22 cellular contexts compared by ENCODE assay signal in genomic region chr5:115930630-115931337, GRCh38. TPM values are rescaled to one million over a fixed set of nuclear protein-coding genes. Genes with fewer than 3 reads are reported as not detected.
"Had no signal": no experiment of that assay in that cellular context is flagged by ENCODE, and none has a peak within 500 bp of the region (broad histone marks: within the 10 kb centered on the region; RNA-seq: fewer than 3 reads in every experiment).

No MANE protein-coding gene starts in this region.

- FAIRE-seq: keratinocyte, pancreas had no signal

- H3K27me3 Mint-ChIP-seq: activated naive CD4-positive, alpha-beta T cell treated with anti-CD3 and anti-CD28 coated beads, Interleukin-2, amount 10 ng/mL, durations not matched to agents 7 days and 5 days; brain; stimulated activated naive CD8-positive, alpha-beta T cell treated with anti-CD3 and anti-CD28 coated beads, Interleukin-15, Interleukin-2, amounts not matched to agents 100 ng/mL and 50 ng/mL, for 24 hours had no signal

- H3K4me3 ChIP-seq: heart right ventricle, mucosa of descending colon, pancreas, psoas muscle, thyroid gland had no signal

- H3K4me1 ChIP-seq: heart right ventricle, pancreas, psoas muscle, thyroid gland had no signal

- H3K4me3 Mint-ChIP-seq: activated naive CD4-positive, alpha-beta T cell treated with anti-CD3 and anti-CD28 coated beads, Interleukin-2, amount 10 ng/mL, durations not matched to agents 7 days and 5 days; activated T-cell treated with anti-CD3 and anti-CD28 coated beads, Interleukin-2, amount 50 U/mL, for 4 hours; brain; nephron progenitor cell; stimulated activated naive CD8-positive, alpha-beta T cell treated with anti-CD3 and anti-CD28 coated beads, Interleukin-15, Interleukin-2, amounts not matched to agents 100 ng/mL and 50 ng/mL, for 24 hours had no signal

- DNase-seq: activated CD4-positive, alpha-beta T cell treated with anti-CD3 and anti-CD28 coated beads, Interleukin-2, amount 50 U/mL, for 1 hour; activated CD4-positive, CD25-positive, alpha-beta regulatory T cell treated with anti-CD3 and anti-CD28 coated beads, Interleukin-2, amount 50 U/mL, for 72 hours; activated CD8-positive, alpha-beta memory T cell treated with anti-CD3 and anti-CD28 coated beads for 24 hours; activated CD8-positive, alpha-beta memory T cell treated with anti-CD3 and anti-CD28 coated beads, Interleukin-2, amount 50 U/mL, for 4 hours; activated naive CD4-positive, alpha-beta T cell treated with anti-CD3 and anti-CD28 coated beads, Interleukin-2, amount 10 ng/mL, durations not matched to agents 7 days and 5 days; activated T-cell treated with anti-CD3 and anti-CD28 coated beads, Interleukin-2, amount 50 U/mL, for 4 hours; foreskin fibroblast; heart right ventricle; left colon; mesenchymal stem cell; mucosa of descending colon; nephron progenitor cell; pancreas; psoas muscle; right cardiac atrium; stimulated activated CD4-positive, alpha-beta T cell treated with anti-CD3 and anti-CD28 coated beads, Interleukin-12 subunit alpha, Interleukin-12 subunit beta, amount 100 ng/mL, for 4 hours; substantia nigra; thyroid gland had no signal

- H3K27me3 ChIP-seq: heart right ventricle, pancreas, thyroid gland had no signal

- H3K36me3 ChIP-seq: heart right ventricle, pancreas, thyroid gland had no signal

- H3K27ac ChIP-seq: epithelial cell of prostate, heart right ventricle, pancreas, psoas muscle, thyroid gland had no signal

- H3K9me3 ChIP-seq: heart right ventricle, mucosa of descending colon, pancreas, psoas muscle, thyroid gland had no signal

- H3K27ac Mint-ChIP-seq: activated naive CD4-positive, alpha-beta T cell treated with anti-CD3 and anti-CD28 coated beads, Interleukin-2, amount 10 ng/mL, durations not matched to agents 7 days and 5 days; brain; nephron progenitor cell; stimulated activated naive CD8-positive, alpha-beta T cell treated with anti-CD3 and anti-CD28 coated beads, Interleukin-15, Interleukin-2, amounts not matched to agents 100 ng/mL and 50 ng/mL, for 24 hours had no signal

- H3K36me3 Mint-ChIP-seq: activated naive CD4-positive, alpha-beta T cell treated with anti-CD3 and anti-CD28 coated beads, Interleukin-2, amount 10 ng/mL, durations not matched to agents 7 days and 5 days; brain had no signal

- H3K4me1 Mint-ChIP-seq: activated naive CD4-positive, alpha-beta T cell treated with anti-CD3 and anti-CD28 coated beads, Interleukin-2, amount 10 ng/mL, durations not matched to agents 7 days and 5 days; brain; nephron progenitor cell had no signal

- H3K9me3 Mint-ChIP-seq: activated naive CD4-positive, alpha-beta T cell treated with anti-CD3 and anti-CD28 coated beads, Interleukin-2, amount 10 ng/mL, durations not matched to agents 7 days and 5 days; activated T-cell treated with anti-CD3 and anti-CD28 coated beads, Interleukin-2, amount 50 U/mL, for 4 hours; brain; nephron progenitor cell; stimulated activated naive CD8-positive, alpha-beta T cell treated with anti-CD3 and anti-CD28 coated beads, Interleukin-15, Interleukin-2, amounts not matched to agents 100 ng/mL and 50 ng/mL, for 24 hours had no signal

- ATAC-seq: activated T-cell treated with anti-CD3 and anti-CD28 coated beads, Interleukin-2, amount 50 U/mL, for 4 hours; heart right ventricle; left colon; mucosa of descending colon; pancreas; psoas muscle; right cardiac atrium had no signal

RNA-seq across cellular contexts. Expression of gene LVRN, which starts 31.5 kb away (rescaled TPM):
- total RNA-seq: activated T-cell treated with anti-CD3 and anti-CD28 coated beads, Interleukin-2, amount 50 U/mL, for 4 hours had no signal
